11 cellular contexts compared by ENCODE assay signal in genomic region chr19:19661141-19661674, GRCh38. TPM values are rescaled to one million over a fixed set of nuclear protein-coding genes. Genes with fewer than 3 reads are reported as not detected.
DNase-seq lines count a peak whose midpoint lies in the region; ATAC-seq and TF ChIP-seq lines count a peak whose summit lies in the region.
"Had no signal": no experiment of that assay in that cellular context is flagged by ENCODE, and none has a peak within 500 bp of the region (broad histone marks: within the 10 kb centered on the region; RNA-seq: fewer than 3 reads in every experiment).

No MANE protein-coding gene starts in this region.

- DNase-seq in Right ventricle myocardium inferior (ENCODE audit: missing footprints) = peak; percentile 54
- no peak for DNase-seq in heart left ventricle
- no peak for DNase-seq in SJCRH30
- DNase-seq in fibroblast of the aortic adventitia (ENCODE audit: low read depth) = no peak
- DNase-seq in stimulated activated naive B cell treated with anti-CD40 and anti-IgM and Interleukin-4, amounts not matched to agents 10 μg/mL and 1 μg/mL and 100 μg/mL, for 72 hours = no peak
- DNase-seq in DMS53 treated with DMSO at 0.1 percent for 48 hours (lab: John Stamatoyannopoulos, UW; ENCODE audit: unreplicated experiment) = no peak
- no peak for DNase-seq in sciatic nerve (ENCODE audit: low spot score)
- DNase-seq: foreskin melanocyte, mesenchymal stem cell, NCI-H1436 treated with DMSO at 0.1 percent for 48 hours had no signal

- H3K4me3 ChIP-seq in heart left ventricle (peak overlapping the region in 1 of 12 donors; percentile 99), SJCRH30 (peak overlapping the region; percentile 79; the same call in 1 of the 2 replicates), fibroblast of the aortic adventitia (ENCODE audit: low read depth, low read length) (peak overlapping the region; percentile 99)

- 79 to 86% (median 85%) methylated on average over 10 of the region's 10 CpGs for WGBS in heart left ventricle, 4 donors

- H3K36me3 ChIP-seq in heart left ventricle = peaks cover 2 to 44% (median 36%) of the 10 kb centered on the region in 9 donors
- peaks cover 37% of the 10 kb centered on the region for H3K36me3 ChIP-seq in SJCRH30

- intact Hi-C loops in Right ventricle myocardium inferior (cut with DNase I) (loop anchor here (5.0 kb wide), 1 partner anchor 161 kb away; the partner anchor contains the start of gene ZNF506), heart left ventricle (cut with DNase I) (loop anchor here in 4 of 10 donors (5.0 to 10.0 kb wide), 4 partner anchors 114 to 376 kb away; partner anchors contain the start of gene ZNF682 (in 1 of the 4)), sciatic nerve (cut with DNase I) (no loop called here)

- H3K27me3 ChIP-seq in heart left ventricle = no peaks in the 10 kb centered on the region
- H3K27me3 ChIP-seq in SJCRH30 = no peaks in the 10 kb centered on the region

- peak overlapping the region; percentile 93 to 96 for H3K4me3 Mint-ChIP-seq in stimulated activated naive B cell treated with anti-CD40 and anti-IgM and Interleukin-4, amounts not matched to agents 10 μg/mL and 1 μg/mL and 100 μg/mL, for 72 hours

- no peaks in the 10 kb centered on the region for H3K9me3 Mint-ChIP-seq in stimulated activated naive B cell treated with anti-CD40 and anti-IgM and Interleukin-4, amounts not matched to agents 10 μg/mL and 1 μg/mL and 100 μg/mL, for 72 hours

- no peak for TF ChIP-seq POLR2A in heart left ventricle (IDR thresholded peaks at IDR 0.05)

- H3K27ac ChIP-seq in heart left ventricle (peak overlapping the region in 1 of 12 donors; percentile 93), SJCRH30 (peak overlapping the region; percentile 36)

- peaks cover 0 to 27% (median 18%) of the 10 kb centered on the region in 12 donors for H3K4me1 ChIP-seq in heart left ventricle
- peaks cover 3% of the 10 kb centered on the region; the same call in 1 of the 2 replicates for H3K4me1 ChIP-seq in SJCRH30

- H3K4me1 Mint-ChIP-seq in stimulated activated naive B cell treated with anti-CD40 and anti-IgM and Interleukin-4, amounts not matched to agents 10 μg/mL and 1 μg/mL and 100 μg/mL, for 72 hours = peaks cover 22 to 29% of the 10 kb centered on the region in 2 donors

- peaks cover 32 to 40% of the 10 kb centered on the region in 2 donors for H3K36me3 Mint-ChIP-seq in stimulated activated naive B cell treated with anti-CD40 and anti-IgM and Interleukin-4, amounts not matched to agents 10 μg/mL and 1 μg/mL and 100 μg/mL, for 72 hours

- peak overlapping the region; percentile 98 for H3K27ac Mint-ChIP-seq in stimulated activated naive B cell treated with anti-CD40 and anti-IgM and Interleukin-4, amounts not matched to agents 10 μg/mL and 1 μg/mL and 100 μg/mL, for 72 hours

- no peaks in the 10 kb centered on the region for H3K9me3 ChIP-seq in heart left ventricle
- no peaks in the 10 kb centered on the region for H3K9me3 ChIP-seq in SJCRH30 (replicated peaks)

- no peak for TF ChIP-seq CTCF in heart left ventricle (IDR thresholded peaks at IDR 0.05)
- TF ChIP-seq CTCF in fibroblast of the aortic adventitia (IDR thresholded peaks at IDR 0.05; ENCODE audit: insufficient read depth, low read length) = no peak

- ATAC-seq in Right ventricle myocardium inferior (no peak), heart left ventricle (no peak), HG03097 (IDR thresholded peaks at IDR 0.05; ENCODE audit: low FRiP score, unreplicated experiment) (no peak), sciatic nerve (no peak)
- ATAC-seq in stimulated activated naive B cell treated with anti-CD40 and anti-IgM and Interleukin-4, amounts not matched to agents 10 μg/mL and 1 μg/mL and 100 μg/mL, for 72 hours (replicated peaks) = no peak

- H3K27me3 Mint-ChIP-seq in stimulated activated naive B cell treated with anti-CD40 and anti-IgM and Interleukin-4, amounts not matched to agents 10 μg/mL and 1 μg/mL and 100 μg/mL, for 72 hours = no peaks in the 10 kb centered on the region

RNA-seq across cellular contexts. Expression of gene ATP13A1, which starts 2.3 kb away (rescaled TPM):
- total RNA-seq in Right ventricle myocardium inferior (20.1 TPM), heart left ventricle (10 to 100 TPM; 15.7 to 65.8 (median 23.1) TPM), fibroblast of the aortic adventitia (ENCODE audit: low replicate concordance) (35.1 and 173 TPM in 2 replicates), sciatic nerve (53.3 TPM)
- 10 to 100 TPM; 16.1 to 22.0 TPM for polyA plus RNA-seq in heart left ventricle
- total RNA-seq in SJCRH30 (2014; rRNA removed; shearing (Covaris generic)) = 28.8 and 29.3 TPM in 2 replicates

RNA-seq across cellular contexts. Expression of gene ZNF101, which starts 7.4 kb away (rescaled TPM):
- total RNA-seq in Right ventricle myocardium inferior = 2.7 TPM
- 1 to 10 TPM; 1.5 to 6.8 (median 3.4) TPM for total RNA-seq in heart left ventricle
- 1 to 10 TPM; 3.4 to 3.7 TPM for polyA plus RNA-seq in heart left ventricle
- 17.9 and 19.5 TPM in 2 replicates for total RNA-seq in SJCRH30 (2014; rRNA removed; shearing (Covaris generic))
- total RNA-seq in fibroblast of the aortic adventitia (ENCODE audit: low replicate concordance) = 3.0 and 6.8 TPM in 2 replicates
- total RNA-seq in sciatic nerve = 9.3 TPM

RNA-seq across cellular contexts. Expression of gene GMIP, which starts 17.8 kb away (rescaled TPM):
- total RNA-seq in Right ventricle myocardium inferior = 4.5 TPM
- total RNA-seq in heart left ventricle = 10 to 100 TPM in 2 of 9 donors, 1 to 10 TPM in 7; 1.1 to 21.7 (median 2.5) TPM
- 1 to 10 TPM; 2.1 TPM for polyA plus RNA-seq in heart left ventricle
- 3.2 and 4.6 TPM in 2 replicates for total RNA-seq in SJCRH30 (2014; rRNA removed; shearing (Covaris generic))
- total RNA-seq in fibroblast of the aortic adventitia (ENCODE audit: low replicate concordance) = 2.0 and 3.2 TPM in 2 replicates
- 16.2 TPM for total RNA-seq in sciatic nerve

RNA-seq across cellular contexts. Expression of gene LPAR2, which starts 33.2 kb away (rescaled TPM):
- total RNA-seq in Right ventricle myocardium inferior (0.57 TPM), heart left ventricle (1 to 10 TPM in 2 of 9 donors, under 1 TPM in 6, not detected in 1; 0.24 to 6.1 (median 0.74) TPM), fibroblast of the aortic adventitia (ENCODE audit: low replicate concordance) (0.33 and 1.1 TPM in 2 replicates), sciatic nerve (11.0 TPM)
- 1 to 10 TPM in 1 of 2 donors, under 1 TPM in 1; 0.46 to 1.6 TPM for polyA plus RNA-seq in heart left ventricle
- total RNA-seq in SJCRH30 (2014; rRNA removed; shearing (Covaris generic)) = 1.5 and 1.9 TPM in 2 replicates

RNA-seq across cellular contexts. Expression of gene PBX4, which starts 42.7 kb away (rescaled TPM):
- total RNA-seq in Right ventricle myocardium inferior (not detected), heart left ventricle (under 1 TPM in 2 of 9 donors, not detected in 7; 0.43 to 0.69 TPM), fibroblast of the aortic adventitia (ENCODE audit: low replicate concordance) (0.33 and 0.45 TPM in 2 replicates), sciatic nerve (5.1 TPM)
- polyA plus RNA-seq in heart left ventricle = under 1 TPM in 1 of 2 donors, not detected in 1; 0.53 TPM
- 3.6 and 3.7 TPM in 2 replicates for total RNA-seq in SJCRH30 (2014; rRNA removed; shearing (Covaris generic))
